8 cellular contexts compared by ENCODE assay signal in the genomic region with DNA sequence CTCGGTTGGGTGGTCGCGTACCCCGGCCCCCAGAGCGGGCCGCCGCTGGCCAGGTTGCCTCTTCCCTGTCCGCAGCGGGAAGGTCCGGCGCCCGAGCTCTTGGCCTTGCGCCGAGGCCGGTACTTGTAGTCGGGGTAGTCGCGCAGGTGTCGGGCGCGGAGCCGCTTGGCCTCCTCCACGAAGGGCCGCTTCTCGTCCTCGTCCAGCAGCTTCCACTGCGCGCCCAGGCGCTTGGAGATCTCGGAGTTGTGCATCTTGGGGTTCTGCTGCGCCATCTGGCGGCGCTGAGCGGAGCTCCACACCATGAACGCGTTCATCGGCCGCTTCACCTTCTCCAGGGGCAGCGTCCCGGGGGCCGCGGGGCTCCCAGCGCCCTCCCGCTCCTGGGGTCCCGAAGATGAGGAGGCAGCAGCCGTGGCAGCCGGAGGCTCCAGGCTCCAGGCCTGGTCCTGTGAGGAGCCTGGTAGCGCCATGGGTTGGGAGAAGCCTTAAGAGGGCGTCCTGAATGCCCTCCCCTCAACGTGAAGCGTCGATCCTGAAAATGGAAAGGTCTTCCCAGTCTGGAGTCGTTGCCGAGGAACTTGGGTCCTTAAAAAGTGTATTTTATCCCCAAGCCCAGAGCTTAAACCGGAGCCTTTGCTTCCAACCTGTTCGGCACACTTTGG. TPM values are rescaled to one million over a fixed set of nuclear protein-coding genes. Genes with fewer than 3 reads are reported as not detected.
DNase-seq lines count a peak whose midpoint lies in the region; ATAC-seq, FAIRE-seq and TF ChIP-seq lines count a peak whose summit lies in the region.

No MANE protein-coding gene starts in this region.

- no peaks in the 10 kb centered on the region for H3K27me3 Mint-ChIP-seq in activated T-cell treated with anti-CD3 and anti-CD28 coated beads, Interleukin-2, amount 50 U/mL, for 4 hours (ENCODE audit: low read depth)
- H3K27me3 Mint-ChIP-seq in mesothelial cell of epicardium (ENCODE audit: low read depth), result no peaks in the 10 kb centered on the region

- FAIRE-seq in RCC 7860 (lab: Jason Lieb, UNC), result no peak

- peak; percentile 27 for TF ChIP-seq POLR2A in erythroblast (IDR thresholded peaks at IDR 0.05; ENCODE audit: low read length)

- no peak overlapping the region for H3K4me3 Mint-ChIP-seq in activated T-cell treated with anti-CD3 and anti-CD28 coated beads, Interleukin-2, amount 50 U/mL, for 4 hours
- peak overlapping the region; percentile 57 for H3K4me3 Mint-ChIP-seq in mesothelial cell of epicardium

- TF ChIP-seq CTCF in mesothelial cell of epicardium (IDR thresholded peaks at IDR 0.05; ENCODE audit: unreplicated experiment), result peak; percentile 84

- no peak overlapping the region for H3K27ac Mint-ChIP-seq in mesothelial cell of epicardium

- DNase-seq in CD1c-positive myeloid dendritic cell (ENCODE audit: extremely low spot score) (peak; percentile 86), NCI-H2171 treated with DMSO at 0.1 percent for 48 hours (lab: John Stamatoyannopoulos, UW) (peak; percentile 70), erythroblast (lab: John Stamatoyannopoulos, UW) (peak; percentile 88 to 91), mesothelial cell of epicardium (ENCODE audit: low spot score in 2 of 2, unreplicated experiment in 2 of 2) (peak; percentile 65 to 83), RCC 7860 (ENCODE audit: low spot score) (no peak)
- peak; percentile 66 for DNase-seq in activated T-cell treated with anti-CD3 and anti-CD28 coated beads, Interleukin-2, amount 50 U/mL, for 4 hours
- DNase-seq in stimulated activated CD8-positive, alpha-beta memory T cell treated with anti-CD3 and anti-CD28 coated beads, Interleukin-12 subunit alpha, Interleukin-12 subunit beta, amount 100 ng/mL, for 1 hour (ENCODE audit: low read depth), result peak; percentile 46

- peak; percentile 83 to 86 for ATAC-seq in activated T-cell treated with anti-CD3 and anti-CD28 coated beads, Interleukin-2, amount 50 U/mL, for 4 hours
- no peak for ATAC-seq in HG02623 (IDR thresholded peaks at IDR 0.05; ENCODE audit: unreplicated experiment)

- no peaks in the 10 kb centered on the region for H3K9me3 Mint-ChIP-seq in activated T-cell treated with anti-CD3 and anti-CD28 coated beads, Interleukin-2, amount 50 U/mL, for 4 hours
- no peaks in the 10 kb centered on the region for H3K9me3 Mint-ChIP-seq in mesothelial cell of epicardium

- peaks cover 41% of the 10 kb centered on the region for H3K36me3 Mint-ChIP-seq in activated T-cell treated with anti-CD3 and anti-CD28 coated beads, Interleukin-2, amount 50 U/mL, for 4 hours (ENCODE audit: insufficient read depth)
- H3K36me3 Mint-ChIP-seq in mesothelial cell of epicardium, result peaks cover 28% of the 10 kb centered on the region

- H3K4me1 Mint-ChIP-seq in activated T-cell treated with anti-CD3 and anti-CD28 coated beads, Interleukin-2, amount 50 U/mL, for 4 hours (ENCODE audit: low read depth), result peaks cover 11% of the 10 kb centered on the region
- H3K4me1 Mint-ChIP-seq in mesothelial cell of epicardium, result peaks cover 27% of the 10 kb centered on the region

RNA-seq across cellular contexts. Expression of gene SOX15, which starts 0.6 kb away (rescaled TPM):
- under 1 TPM; 0.20 to 0.38 (median 0.24) TPM for total RNA-seq in activated T-cell treated with anti-CD3 and anti-CD28 coated beads, Interleukin-2, amount 50 U/mL, for 4 hours
- total RNA-seq in mesothelial cell of epicardium, result 2.0 to 2.3 TPM (median 2.1 TPM) in 3 replicates

RNA-seq across cellular contexts. Expression of gene MPDU1, which starts 5.7 kb away (rescaled TPM):
- 100 to 1,000 TPM; 110 to 134 (median 114) TPM for total RNA-seq in activated T-cell treated with anti-CD3 and anti-CD28 coated beads, Interleukin-2, amount 50 U/mL, for 4 hours
- 44.8 to 45.5 TPM (median 45.5 TPM) in 3 replicates for total RNA-seq in mesothelial cell of epicardium

RNA-seq across cellular contexts. Expression of gene CD68, which starts 9.9 kb away (rescaled TPM):
- 1 to 10 TPM; 4.8 to 5.3 (median 4.9) TPM for total RNA-seq in activated T-cell treated with anti-CD3 and anti-CD28 coated beads, Interleukin-2, amount 50 U/mL, for 4 hours
- 0.44 to 0.86 TPM (median 0.78 TPM) in 3 replicates for total RNA-seq in mesothelial cell of epicardium

RNA-seq across cellular contexts. Expression of gene FXR2, which starts 25.4 kb away (rescaled TPM):
- 10 to 100 TPM; 53.7 to 57.6 (median 54.2) TPM for total RNA-seq in activated T-cell treated with anti-CD3 and anti-CD28 coated beads, Interleukin-2, amount 50 U/mL, for 4 hours
- 43.2 to 44.5 TPM (median 43.4 TPM) in 3 replicates for total RNA-seq in mesothelial cell of epicardium

RNA-seq across cellular contexts. Expression of gene SENP3, which starts 27.6 kb away (rescaled TPM):
- total RNA-seq in activated T-cell treated with anti-CD3 and anti-CD28 coated beads, Interleukin-2, amount 50 U/mL, for 4 hours, result 100 to 1,000 TPM; 138 to 153 (median 146) TPM
- 50.3 to 55.9 TPM (median 51.5 TPM) in 3 replicates for total RNA-seq in mesothelial cell of epicardium
